ENCODE assay signal across 8 cellular contexts in genomic region chr3:48919215-48920138, GRCh38. TPM values are rescaled to one million over a fixed set of nuclear protein-coding genes. Genes with fewer than 3 reads are reported as not detected.
A peak's percentile ranks its signal among the peaks of the same experiment; 100 is the strongest.
DNase-seq lines count a peak whose midpoint lies in the region; ATAC-seq and TF ChIP-seq lines count a peak whose summit lies in the region.

No MANE protein-coding gene starts in this region.

- H3K27ac Mint-ChIP-seq in T-helper 17 cell (peak overlapping the region; percentile 97), immature natural killer cell (peak overlapping the region; percentile 95 to 99 (median 98))

- intact Hi-C loops in body of pancreas (cut with DNase I): no loop called here

- TF ChIP-seq POLR2A in body of pancreas (IDR thresholded peaks at IDR 0.05): peak in 1 of 3 donors; percentile 11

- H3K36me3 ChIP-seq in body of pancreas (replicated peaks in 1 of 2; ENCODE audit: insufficient read depth in 1 of 2, low read depth in 2 of 2): peaks cover 0 to 3% of the 10 kb centered on the region in 2 donors

- peak; percentile 45 for ATAC-seq in T-helper 17 cell
- ATAC-seq in body of pancreas: peak; percentile 40

- H3K4me1 ChIP-seq in body of pancreas: peaks cover 20% of the 10 kb centered on the region

- H3K27ac ChIP-seq in body of pancreas: peak overlapping the region; percentile 80 to 99 (median 96)

- DNase-seq in CMK (ENCODE audit: low read depth) (peak; percentile 56), GM20000 (ENCODE audit: low spot score) (peak; percentile 81), HuH-7 (ENCODE audit: low spot score) (peak; percentile 76), T-helper 17 cell (peak; percentile 23 to 47 (median 29)), body of pancreas (peak; percentile 24 to 48 (median 34)), immature natural killer cell (peak; percentile 73 to 77 (median 76)), NCI-H774 (lab: John Stamatoyannopoulos, UW) (no peak)
- DNase-seq in stimulated activated CD4-positive, alpha-beta T cell treated with anti-CD3 and anti-CD28 coated beads, Interleukin-15, amount 100 ng/mL, for 24 hours: peak; percentile 74

- H3K4me3 Mint-ChIP-seq in T-helper 17 cell (peak overlapping the region; percentile 95), immature natural killer cell (peak overlapping the region; percentile 93 to 98 (median 96))

- TF ChIP-seq CTCF in GM20000 (IDR thresholded peaks at IDR 0.05; ENCODE audit: extremely low read depth, missing control alignments) (no peak), body of pancreas (IDR thresholded peaks at IDR 0.05) (peak in 1 of 7 experiments; percentile 8)

- no peaks in the 10 kb centered on the region for H3K27me3 ChIP-seq in body of pancreas

- H3K9me3 ChIP-seq in T-helper 17 cell (ENCODE audit: control insufficient read depth, low read length, poor library complexity, severe bottlenecking) (no peaks in the 10 kb centered on the region), body of pancreas (no peaks in the 10 kb centered on the region)

- H3K4me3 ChIP-seq in body of pancreas: peak overlapping the region; percentile 51 to 92

- H3K27me3 Mint-ChIP-seq in T-helper 17 cell (no peaks in the 10 kb centered on the region), immature natural killer cell (ENCODE audit: low read depth in 3 of 3) (peaks cover 9 to 20% (median 19%) of the 10 kb centered on the region in 3 donors)

- 0% methylated on average over 29 to 53 of the region's 54 CpGs for WGBS in body of pancreas, 2 donors

- peaks cover 14% of the 10 kb centered on the region for H3K4me1 Mint-ChIP-seq in T-helper 17 cell
- peaks cover 37 to 38% of the 10 kb centered on the region in 2 donors for H3K4me1 Mint-ChIP-seq in immature natural killer cell

- H3K36me3 Mint-ChIP-seq in T-helper 17 cell (ENCODE audit: low read depth): no peaks in the 10 kb centered on the region
- no peaks in the 10 kb centered on the region for H3K36me3 Mint-ChIP-seq in immature natural killer cell

- H3K9me3 Mint-ChIP-seq in immature natural killer cell: no peaks in the 10 kb centered on the region

RNA-seq across cellular contexts. Expression of gene ARIH2, which starts 0.8 kb away (rescaled TPM):
- total RNA-seq in T-helper 17 cell: 100 to 1,000 TPM; 166 to 201 TPM
- 10 to 100 TPM; 43.1 to 99.5 TPM for total RNA-seq in body of pancreas
- polyA plus RNA-seq in immature natural killer cell: 100 to 1,000 TPM; 171 to 224 (median 177) TPM

RNA-seq across cellular contexts. Expression of gene SLC25A20, which starts 20.8 kb away (rescaled TPM):
- total RNA-seq in T-helper 17 cell: 10 to 100 TPM in 1 of 2 donors, 1 to 10 TPM in 1; 6.9 to 14.5 TPM
- 10 to 100 TPM; 20.8 to 31.4 TPM for total RNA-seq in body of pancreas
- polyA plus RNA-seq in immature natural killer cell: 100 to 1,000 TPM in 2 of 3 donors, 10 to 100 TPM in 1; 100.0 to 254 (median 100) TPM
